Comparison of ENCODE assay signal across 1 cellular context in the genomic region with DNA sequence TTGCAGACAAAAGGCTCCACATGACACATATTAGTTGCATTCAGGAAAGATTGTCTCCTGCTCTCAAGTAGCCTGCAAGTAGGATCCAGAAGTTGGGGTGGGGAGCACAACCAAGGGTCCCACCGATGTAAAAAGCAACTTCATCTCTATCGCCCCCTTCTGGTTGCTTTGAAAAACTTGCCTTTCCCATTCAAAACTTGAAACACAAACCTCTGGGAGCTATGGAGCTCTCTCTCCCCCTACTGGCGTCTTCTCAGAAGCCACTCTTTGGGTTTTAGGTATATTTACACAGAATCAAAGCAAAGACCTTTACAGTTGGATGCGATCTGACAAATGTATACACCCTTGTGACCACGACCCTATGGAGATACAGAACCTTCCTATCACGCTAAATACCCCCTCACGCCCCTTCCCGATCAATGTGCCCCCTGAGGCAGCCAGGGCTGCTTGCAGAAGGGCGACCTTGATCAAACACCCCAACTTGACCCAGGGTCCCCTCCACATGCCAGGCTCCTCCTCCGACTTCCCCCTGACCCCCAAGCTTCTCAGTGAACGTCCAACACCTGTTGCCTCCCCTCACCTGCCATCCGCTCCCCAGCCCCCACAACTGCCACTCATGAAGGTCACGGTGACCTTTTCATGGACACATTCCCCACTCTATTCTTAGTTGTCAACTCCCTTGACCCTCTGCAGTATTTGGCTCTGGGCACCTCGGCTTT.
TF ChIP-seq lines count a peak whose summit lies in the region.

No MANE protein-coding gene starts in this region.

TF ChIP-seq in HepG2, 621 proteins besides CTCF, POLR2A, EP300 and RAD21 (continued from another document and continues in another):
- TF ChIP-seq MAFG (CRISPR knock-in tag; IDR thresholded peaks at IDR 0.05) (no peak), ZNF138 (CRISPR knock-in tag; IDR thresholded peaks at IDR 0.05; ENCODE audit: low read depth) (no peak), HCFC1 (IDR thresholded peaks at IDR 0.05; ENCODE audit: low read depth, low read length) (no peak), CREB1 (IDR thresholded peaks at IDR 0.05) (no peak), CREB1 (CRISPR knock-in tag; IDR thresholded peaks at IDR 0.05) (no peak; the same call in 1 of the 2 replicates), ZNF382 (CRISPR knock-in tag; IDR thresholded peaks at IDR 0.05; ENCODE audit: borderline replicate concordance) (no peak), ZNF619 (CRISPR knock-in tag; IDR thresholded peaks at IDR 0.05) (no peak), TMF1 (CRISPR knock-in tag; IDR thresholded peaks at IDR 0.05; ENCODE audit: low read depth) (no peak), ZNF101 (CRISPR knock-in tag; IDR thresholded peaks at IDR 0.05; ENCODE audit: borderline replicate concordance, low read depth) (no peak), SALL2 (CRISPR knock-in tag; IDR thresholded peaks at IDR 0.05) (no peak), FIP1L1 (IDR thresholded peaks at IDR 0.05; ENCODE audit: borderline replicate concordance, insufficient read depth, low read depth, low read length) (no peak), PAF1 (CRISPR knock-in tag; IDR thresholded peaks at IDR 0.05) (no peak), ZNF776 (CRISPR knock-in tag; IDR thresholded peaks at IDR 0.05) (no peak), ZNF674 (CRISPR knock-in tag; IDR thresholded peaks at IDR 0.05; ENCODE audit: low read depth) (no peak), ZNF235 (CRISPR knock-in tag; IDR thresholded peaks at IDR 0.05; ENCODE audit: borderline replicate concordance) (no peak), ZNF615 (CRISPR knock-in tag; IDR thresholded peaks at IDR 0.05; ENCODE audit: borderline replicate concordance) (no peak), SIN3B (IDR thresholded peaks at IDR 0.05; ENCODE audit: low read length) (peak; percentile 45; the same call in 1 of the 2 replicates), AGO2 (optimal IDR thresholded peaks at IDR 0.05; ENCODE audit: low read depth, low read length) (no peak), ZFX (CRISPR knock-in tag; IDR thresholded peaks at IDR 0.05; ENCODE audit: low read depth) (no peak), ONECUT2 (CRISPR knock-in tag; IDR thresholded peaks at IDR 0.05) (no peak), PHB2 (IDR thresholded peaks at IDR 0.05; ENCODE audit: partially characterized antibody) (no peak)
- TF ChIP-seq, protein P1, sequence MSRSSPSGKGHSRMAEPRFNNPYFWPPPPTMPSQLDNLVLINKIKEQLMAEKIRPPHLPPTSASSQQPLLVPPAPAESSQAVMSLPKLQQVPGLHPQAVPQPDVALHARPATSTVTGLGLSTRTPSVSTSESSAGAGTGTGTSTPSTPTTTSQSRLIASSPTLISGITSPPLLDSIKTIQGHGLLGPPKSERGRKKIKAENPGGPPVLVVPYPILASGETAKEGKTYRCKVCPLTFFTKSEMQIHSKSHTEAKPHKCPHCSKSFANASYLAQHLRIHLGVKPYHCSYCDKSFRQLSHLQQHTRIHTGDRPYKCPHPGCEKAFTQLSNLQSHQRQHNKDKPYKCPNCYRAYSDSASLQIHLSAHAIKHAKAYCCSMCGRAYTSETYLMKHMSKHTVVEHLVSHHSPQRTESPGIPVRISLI (CRISPR knock-in tag; IDR thresholded peaks at IDR 0.05; ENCODE audit: borderline replicate concordance): no peak
- TF ChIP-seq, protein P2, sequence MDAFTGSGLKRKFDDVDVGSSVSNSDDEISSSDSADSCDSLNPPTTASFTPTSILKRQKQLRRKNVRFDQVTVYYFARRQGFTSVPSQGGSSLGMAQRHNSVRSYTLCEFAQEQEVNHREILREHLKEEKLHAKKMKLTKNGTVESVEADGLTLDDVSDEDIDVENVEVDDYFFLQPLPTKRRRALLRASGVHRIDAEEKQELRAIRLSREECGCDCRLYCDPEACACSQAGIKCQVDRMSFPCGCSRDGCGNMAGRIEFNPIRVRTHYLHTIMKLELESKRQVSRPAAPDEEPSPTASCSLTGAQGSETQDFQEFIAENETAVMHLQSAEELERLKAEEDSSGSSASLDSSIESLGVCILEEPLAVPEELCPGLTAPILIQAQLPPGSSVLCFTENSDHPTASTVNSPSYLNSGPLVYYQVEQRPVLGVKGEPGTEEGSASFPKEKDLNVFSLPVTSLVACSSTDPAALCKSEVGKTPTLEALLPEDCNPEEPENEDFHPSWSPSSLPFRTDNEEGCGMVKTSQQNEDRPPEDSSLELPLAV (CRISPR knock-in tag; conservative IDR thresholded peaks at IDR 0.05; ENCODE audit: low read depth): no peak
- TF ChIP-seq, protein P3, sequence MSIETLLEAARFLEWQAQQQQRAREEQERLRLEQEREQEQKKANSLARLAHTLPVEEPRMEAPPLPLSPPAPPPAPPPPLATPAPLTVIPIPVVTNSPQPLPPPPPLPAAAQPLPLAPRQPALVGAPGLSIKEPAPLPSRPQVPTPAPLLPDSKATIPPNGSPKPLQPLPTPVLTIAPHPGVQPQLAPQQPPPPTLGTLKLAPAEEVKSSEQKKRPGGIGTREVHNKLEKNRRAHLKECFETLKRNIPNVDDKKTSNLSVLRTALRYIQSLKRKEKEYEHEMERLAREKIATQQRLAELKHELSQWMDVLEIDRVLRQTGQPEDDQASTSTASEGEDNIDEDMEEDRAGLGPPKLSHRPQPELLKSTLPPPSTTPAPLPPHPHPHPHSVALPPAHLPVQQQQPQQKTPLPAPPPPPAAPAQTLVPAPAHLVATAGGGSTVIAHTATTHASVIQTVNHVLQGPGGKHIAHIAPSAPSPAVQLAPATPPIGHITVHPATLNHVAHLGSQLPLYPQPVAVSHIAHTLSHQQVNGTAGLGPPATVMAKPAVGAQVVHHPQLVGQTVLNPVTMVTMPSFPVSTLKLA (IDR thresholded peaks at IDR 0.05): no peak
- TF ChIP-seq, protein P4, sequence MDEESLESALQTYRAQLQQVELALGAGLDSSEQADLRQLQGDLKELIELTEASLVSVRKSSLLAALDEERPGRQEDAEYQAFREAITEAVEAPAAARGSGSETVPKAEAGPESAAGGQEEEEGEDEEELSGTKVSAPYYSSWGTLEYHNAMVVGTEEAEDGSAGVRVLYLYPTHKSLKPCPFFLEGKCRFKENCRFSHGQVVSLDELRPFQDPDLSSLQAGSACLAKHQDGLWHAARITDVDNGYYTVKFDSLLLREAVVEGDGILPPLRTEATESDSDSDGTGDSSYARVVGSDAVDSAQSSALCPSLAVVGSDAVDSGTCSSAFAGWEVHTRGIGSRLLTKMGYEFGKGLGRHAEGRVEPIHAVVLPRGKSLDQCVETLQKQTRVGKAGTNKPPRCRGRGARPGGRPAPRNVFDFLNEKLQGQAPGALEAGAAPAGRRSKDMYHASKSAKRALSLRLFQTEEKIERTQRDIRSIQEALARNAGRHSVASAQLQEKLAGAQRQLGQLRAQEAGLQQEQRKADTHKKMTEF (CRISPR knock-in tag; IDR thresholded peaks at IDR 0.05): peak; percentile 46; the same call in 1 of the 2 replicates
- TF ChIP-seq, protein P5, sequence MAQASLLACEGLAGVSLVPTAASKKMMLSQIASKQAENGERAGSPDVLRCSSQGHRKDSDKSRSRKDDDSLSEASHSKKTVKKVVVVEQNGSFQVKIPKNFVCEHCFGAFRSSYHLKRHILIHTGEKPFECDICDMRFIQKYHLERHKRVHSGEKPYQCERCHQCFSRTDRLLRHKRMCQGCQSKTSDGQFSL (CRISPR knock-in tag; IDR thresholded peaks at IDR 0.05): no peak
- TF ChIP-seq, protein P6, sequence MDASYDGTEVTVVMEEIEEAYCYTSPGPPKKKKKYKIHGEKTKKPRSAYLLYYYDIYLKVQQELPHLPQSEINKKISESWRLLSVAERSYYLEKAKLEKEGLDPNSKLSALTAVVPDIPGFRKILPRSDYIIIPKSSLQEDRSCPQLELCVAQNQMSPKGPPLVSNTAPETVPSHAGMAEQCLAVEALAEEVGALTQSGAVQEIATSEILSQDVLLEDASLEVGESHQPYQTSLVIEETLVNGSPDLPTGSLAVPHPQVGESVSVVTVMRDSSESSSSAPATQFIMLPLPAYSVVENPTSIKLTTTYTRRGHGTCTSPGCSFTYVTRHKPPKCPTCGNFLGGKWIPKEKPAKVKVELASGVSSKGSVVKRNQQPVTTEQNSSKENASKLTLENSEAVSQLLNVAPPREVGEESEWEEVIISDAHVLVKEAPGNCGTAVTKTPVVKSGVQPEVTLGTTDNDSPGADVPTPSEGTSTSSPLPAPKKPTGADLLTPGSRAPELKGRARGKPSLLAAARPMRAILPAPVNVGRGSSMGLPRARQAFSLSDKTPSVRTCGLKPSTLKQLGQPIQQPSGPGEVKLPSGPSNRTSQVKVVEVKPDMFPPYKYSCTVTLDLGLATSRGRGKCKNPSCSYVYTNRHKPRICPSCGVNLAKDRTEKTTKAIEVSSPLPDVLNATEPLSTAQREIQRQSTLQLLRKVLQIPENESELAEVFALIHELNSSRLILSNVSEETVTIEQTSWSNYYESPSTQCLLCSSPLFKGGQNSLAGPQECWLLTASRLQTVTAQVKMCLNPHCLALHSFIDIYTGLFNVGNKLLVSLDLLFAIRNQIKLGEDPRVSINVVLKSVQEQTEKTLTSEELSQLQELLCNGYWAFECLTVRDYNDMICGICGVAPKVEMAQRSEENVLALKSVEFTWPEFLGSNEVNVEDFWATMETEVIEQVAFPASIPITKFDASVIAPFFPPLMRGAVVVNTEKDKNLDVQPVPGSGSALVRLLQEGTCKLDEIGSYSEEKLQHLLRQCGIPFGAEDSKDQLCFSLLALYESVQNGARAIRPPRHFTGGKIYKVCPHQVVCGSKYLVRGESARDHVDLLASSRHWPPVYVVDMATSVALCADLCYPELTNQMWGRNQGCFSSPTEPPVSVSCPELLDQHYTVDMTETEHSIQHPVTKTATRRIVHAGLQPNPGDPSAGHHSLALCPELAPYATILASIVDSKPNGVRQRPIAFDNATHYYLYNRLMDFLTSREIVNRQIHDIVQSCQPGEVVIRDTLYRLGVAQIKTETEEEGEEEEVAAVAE (CRISPR knock-in tag; IDR thresholded peaks at IDR 0.05; ENCODE audit: borderline replicate concordance): no peak
- TF ChIP-seq, protein P7, sequence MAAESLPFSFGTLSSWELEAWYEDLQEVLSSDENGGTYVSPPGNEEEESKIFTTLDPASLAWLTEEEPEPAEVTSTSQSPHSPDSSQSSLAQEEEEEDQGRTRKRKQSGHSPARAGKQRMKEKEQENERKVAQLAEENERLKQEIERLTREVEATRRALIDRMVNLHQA (CRISPR knock-in tag; IDR thresholded peaks at IDR 0.05): no peak
- TF ChIP-seq, protein P8, sequence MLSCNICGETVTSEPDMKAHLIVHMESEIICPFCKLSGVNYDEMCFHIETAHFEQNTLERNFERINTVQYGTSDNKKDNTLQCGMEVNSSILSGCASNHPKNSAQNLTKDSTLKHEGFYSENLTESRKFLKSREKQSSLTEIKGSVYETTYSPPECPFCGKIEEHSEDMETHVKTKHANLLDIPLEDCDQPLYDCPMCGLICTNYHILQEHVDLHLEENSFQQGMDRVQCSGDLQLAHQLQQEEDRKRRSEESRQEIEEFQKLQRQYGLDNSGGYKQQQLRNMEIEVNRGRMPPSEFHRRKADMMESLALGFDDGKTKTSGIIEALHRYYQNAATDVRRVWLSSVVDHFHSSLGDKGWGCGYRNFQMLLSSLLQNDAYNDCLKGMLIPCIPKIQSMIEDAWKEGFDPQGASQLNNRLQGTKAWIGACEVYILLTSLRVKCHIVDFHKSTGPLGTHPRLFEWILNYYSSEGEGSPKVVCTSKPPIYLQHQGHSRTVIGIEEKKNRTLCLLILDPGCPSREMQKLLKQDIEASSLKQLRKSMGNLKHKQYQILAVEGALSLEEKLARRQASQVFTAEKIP (CRISPR knock-in tag; IDR thresholded peaks at IDR 0.05; ENCODE audit: borderline replicate concordance): no peak
- TF ChIP-seq, protein P9, sequence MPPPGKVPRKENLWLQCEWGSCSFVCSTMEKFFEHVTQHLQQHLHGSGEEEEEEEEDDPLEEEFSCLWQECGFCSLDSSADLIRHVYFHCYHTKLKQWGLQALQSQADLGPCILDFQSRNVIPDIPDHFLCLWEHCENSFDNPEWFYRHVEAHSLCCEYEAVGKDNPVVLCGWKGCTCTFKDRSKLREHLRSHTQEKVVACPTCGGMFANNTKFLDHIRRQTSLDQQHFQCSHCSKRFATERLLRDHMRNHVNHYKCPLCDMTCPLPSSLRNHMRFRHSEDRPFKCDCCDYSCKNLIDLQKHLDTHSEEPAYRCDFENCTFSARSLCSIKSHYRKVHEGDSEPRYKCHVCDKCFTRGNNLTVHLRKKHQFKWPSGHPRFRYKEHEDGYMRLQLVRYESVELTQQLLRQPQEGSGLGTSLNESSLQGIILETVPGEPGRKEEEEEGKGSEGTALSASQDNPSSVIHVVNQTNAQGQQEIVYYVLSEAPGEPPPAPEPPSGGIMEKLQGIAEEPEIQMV (CRISPR knock-in tag; IDR thresholded peaks at IDR 0.05; ENCODE audit: low read depth): no peak
- TF ChIP-seq, protein P10, sequence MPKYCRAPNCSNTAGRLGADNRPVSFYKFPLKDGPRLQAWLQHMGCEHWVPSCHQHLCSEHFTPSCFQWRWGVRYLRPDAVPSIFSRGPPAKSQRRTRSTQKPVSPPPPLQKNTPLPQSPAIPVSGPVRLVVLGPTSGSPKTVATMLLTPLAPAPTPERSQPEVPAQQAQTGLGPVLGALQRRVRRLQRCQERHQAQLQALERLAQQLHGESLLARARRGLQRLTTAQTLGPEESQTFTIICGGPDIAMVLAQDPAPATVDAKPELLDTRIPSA (CRISPR knock-in tag; IDR thresholded peaks at IDR 0.05; ENCODE audit: borderline replicate concordance): no peak
- TF ChIP-seq, protein P11, sequence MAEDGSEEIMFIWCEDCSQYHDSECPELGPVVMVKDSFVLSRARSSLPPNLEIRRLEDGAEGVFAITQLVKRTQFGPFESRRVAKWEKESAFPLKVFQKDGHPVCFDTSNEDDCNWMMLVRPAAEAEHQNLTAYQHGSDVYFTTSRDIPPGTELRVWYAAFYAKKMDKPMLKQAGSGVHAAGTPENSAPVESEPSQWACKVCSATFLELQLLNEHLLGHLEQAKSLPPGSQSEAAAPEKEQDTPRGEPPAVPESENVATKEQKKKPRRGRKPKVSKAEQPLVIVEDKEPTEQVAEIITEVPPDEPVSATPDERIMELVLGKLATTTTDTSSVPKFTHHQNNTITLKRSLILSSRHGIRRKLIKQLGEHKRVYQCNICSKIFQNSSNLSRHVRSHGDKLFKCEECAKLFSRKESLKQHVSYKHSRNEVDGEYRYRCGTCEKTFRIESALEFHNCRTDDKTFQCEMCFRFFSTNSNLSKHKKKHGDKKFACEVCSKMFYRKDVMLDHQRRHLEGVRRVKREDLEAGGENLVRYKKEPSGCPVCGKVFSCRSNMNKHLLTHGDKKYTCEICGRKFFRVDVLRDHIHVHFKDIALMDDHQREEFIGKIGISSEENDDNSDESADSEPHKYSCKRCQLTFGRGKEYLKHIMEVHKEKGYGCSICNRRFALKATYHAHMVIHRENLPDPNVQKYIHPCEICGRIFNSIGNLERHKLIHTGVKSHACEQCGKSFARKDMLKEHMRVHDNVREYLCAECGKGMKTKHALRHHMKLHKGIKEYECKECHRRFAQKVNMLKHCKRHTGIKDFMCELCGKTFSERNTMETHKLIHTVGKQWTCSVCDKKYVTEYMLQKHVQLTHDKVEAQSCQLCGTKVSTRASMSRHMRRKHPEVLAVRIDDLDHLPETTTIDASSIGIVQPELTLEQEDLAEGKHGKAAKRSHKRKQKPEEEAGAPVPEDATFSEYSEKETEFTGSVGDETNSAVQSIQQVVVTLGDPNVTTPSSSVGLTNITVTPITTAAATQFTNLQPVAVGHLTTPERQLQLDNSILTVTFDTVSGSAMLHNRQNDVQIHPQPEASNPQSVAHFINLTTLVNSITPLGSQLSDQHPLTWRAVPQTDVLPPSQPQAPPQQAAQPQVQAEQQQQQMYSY (CRISPR knock-in tag; IDR thresholded peaks at IDR 0.05): no peak
